In the genomic region with DNA sequence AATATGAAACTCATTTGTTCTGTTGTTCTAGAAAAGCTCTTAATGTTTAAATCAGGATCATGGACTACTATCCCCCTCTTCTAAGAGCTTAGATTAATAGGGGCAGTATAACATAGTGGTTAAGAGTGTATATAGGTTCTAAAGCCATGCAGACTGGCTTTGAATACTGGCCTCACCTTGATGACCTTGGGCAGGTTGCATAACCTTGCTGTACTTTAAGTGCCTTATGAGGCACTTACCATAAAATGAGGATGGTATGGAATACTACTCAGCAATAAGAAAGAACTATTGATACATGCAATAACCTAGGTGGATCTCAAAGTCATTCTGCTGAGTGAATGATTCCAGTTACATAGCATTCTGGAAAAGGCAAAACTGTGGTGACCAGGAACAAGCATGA, we compare ENCODE assay signal across 23 cellular contexts. TPM values are rescaled to one million over a fixed set of nuclear protein-coding genes. Genes with fewer than 3 reads are reported as not detected.
DNase-seq lines count a peak whose midpoint lies in the region; ATAC-seq and TF ChIP-seq lines count a peak whose summit lies in the region.
"Had no signal": no experiment of that assay in that cellular context is flagged by ENCODE, and none has a peak within 500 bp of the region (broad histone marks: within the 10 kb centered on the region; RNA-seq: fewer than 3 reads in every experiment).

No MANE protein-coding gene starts in this region.

- DNase-seq in activated CD4-positive, alpha-beta T cell treated with anti-CD3 and anti-CD28 coated beads for 36 hours = no peak
- no peak for DNase-seq in activated CD4-positive, alpha-beta T cell treated with anti-CD3 and anti-CD28 coated beads, Interleukin-2, amount 50 U/mL, for 1 hour
- no peak for DNase-seq in IMR-90
- no peak for DNase-seq in WERI-Rb-1
- DNase-seq: 8988T; BE2C; CD4-positive, CD25-positive, alpha-beta regulatory T cell; COR-L47; DMS 273 treated with DMSO at 0.1 percent for 48 hours; DND-41; H9; KG1; NCI-H1105 treated with DMSO at 0.1 percent for 48 hours; NCI-H1694; NCI-H2081 treated with DMSO at 0.1 percent for 48 hours; NCI-H510A; NCI-H748 treated with DMSO at 0.1 percent for 48 hours; OCI-M1; Right ventricle myocardium superior had no signal

- H2BK120ac ChIP-seq in IMR-90 (ENCODE audit: low read depth, low read length) = no peak overlapping the region

- TF ChIP-seq POLR2A in IMR-90 (IDR thresholded peaks at IDR 0.05; ENCODE audit: low read depth, low read length) = no peak

- H3K23ac ChIP-seq in IMR-90 (ENCODE audit: low read depth, low read length) = no peak overlapping the region; the same call in 1 of the 2 replicates

- H3K27me3 ChIP-seq in ACC112 (ENCODE audit: insufficient read depth, low read length) (no peaks in the 10 kb centered on the region), IMR-90 (ENCODE audit: control insufficient read depth, insufficient read depth, low read length) (no peaks in the 10 kb centered on the region), WERI-Rb-1 (ENCODE audit: insufficient read depth, low read depth, severe bottlenecking) (no peaks in the 10 kb centered on the region)
- H3K27me3 ChIP-seq: BE2C had no signal

- no TSS peak for BruUV-seq in IMR-90 (replicated peaks; lab: Mats Ljungman, UMichigan)

- H3K4ac ChIP-seq in IMR-90 (ENCODE audit: low read depth, low read length) = peak overlapping the region; percentile 9; the same call in 1 of the 2 replicates

- no peak overlapping the region for H3K18ac ChIP-seq in IMR-90 (ENCODE audit: low read depth, low read length)

- peak overlapping the region; percentile 96 for H3K27ac ChIP-seq in ACC112 (ENCODE audit: low read depth, low read length)
- H3K27ac ChIP-seq in IMR-90 (ENCODE audit: insufficient read depth, low read length) = no peak overlapping the region
- H3K27ac ChIP-seq in WERI-Rb-1 = no peak overlapping the region

- POLR2A ChIA-PET in activated CD4-positive, alpha-beta T cell treated with anti-CD3 and anti-CD28 coated beads for 36 hours (lab: Charles Lee) = interaction anchor here (0.7 kb wide), 1 partner anchor 15 kb away, joined by 6 read pairs; no protein-coding TSS in a partner anchor
- POLR2A ChIA-PET in IMR-90 (lab: Charles Lee; ENCODE audit: unreplicated experiment) = no interaction called here

- CTCF ChIA-PET in activated CD4-positive, alpha-beta T cell treated with anti-CD3 and anti-CD28 coated beads for 36 hours (lab: Charles Lee) = interaction anchor here (0.7 to 2.2 kb wide), 5 partner anchors 13 to 68 kb away, joined by 3 to 11 read pairs (median 4); no protein-coding TSS in a partner anchor
- CTCF ChIA-PET in IMR-90 (lab: Yijun Ruan, JAX) = no interaction called here

- no peaks in the 10 kb centered on the region for H3K9me3 Mint-ChIP-seq in activated CD4-positive, alpha-beta T cell treated with anti-CD3 and anti-CD28 coated beads for 36 hours (ENCODE audit: low read depth)
- peaks cover 3% of the 10 kb centered on the region for H3K9me3 Mint-ChIP-seq in nephron

- no peak overlapping the region for H3K4me3 Mint-ChIP-seq in activated CD4-positive, alpha-beta T cell treated with anti-CD3 and anti-CD28 coated beads for 36 hours
- no peak overlapping the region for H3K4me3 Mint-ChIP-seq in nephron
- H3K4me3 Mint-ChIP-seq: H9 had no signal

- peaks cover 55% of the 10 kb centered on the region for H3K79me2 ChIP-seq in ACC112 (ENCODE audit: control insufficient read depth, insufficient read depth, low read length, unreplicated experiment)

- no peaks in the 10 kb centered on the region for H3K36me3 ChIP-seq in ACC112 (ENCODE audit: insufficient read depth, low read length)
- no peaks in the 10 kb centered on the region for H3K36me3 ChIP-seq in IMR-90 (ENCODE audit: control insufficient read depth, insufficient read depth, low read length)
- H3K36me3 ChIP-seq in WERI-Rb-1 = peaks cover 2% of the 10 kb centered on the region
- H3K36me3 ChIP-seq: BE2C had no signal

- H4K5ac ChIP-seq in IMR-90 (ENCODE audit: low read depth, low read length) = no peak overlapping the region

- H2BK5ac ChIP-seq in IMR-90 (ENCODE audit: low read depth, low read length, poor library complexity, severe bottlenecking) = no peak overlapping the region

- in situ Hi-C loops in IMR-90 (cut with MboI; ENCODE audit: low sequenced_read_pairs) = no loop called here

- H4K91ac ChIP-seq in IMR-90 (ENCODE audit: insufficient read depth, low read depth, low read length) = no peak overlapping the region

- H3K4me3 ChIP-seq in ACC112 (ENCODE audit: low read depth, low read length) (no peak overlapping the region), IMR-90 (ENCODE audit: insufficient read depth, low read depth, low read length) (no peak overlapping the region), WERI-Rb-1 (ENCODE audit: low read depth, low read length) (no peak overlapping the region)

- no peaks in the 10 kb centered on the region for H3K9me3 ChIP-seq in IMR-90 (ENCODE audit: control insufficient read depth, insufficient read depth, low read length)
- H3K9me3 ChIP-seq in WERI-Rb-1 (ENCODE audit: severe bottlenecking) = no peaks in the 10 kb centered on the region
- H3K9me3 ChIP-seq: BE2C had no signal

- no peak overlapping the region for H2AFZ ChIP-seq in ACC112 (ENCODE audit: low read length, unreplicated experiment)
- H2AFZ ChIP-seq in IMR-90 (replicated peaks; ENCODE audit: low read length, poor library complexity) = no peak overlapping the region

- H3K9ac ChIP-seq in IMR-90 (ENCODE audit: low read depth, low read length) = no peak overlapping the region

- H3K4me1 Mint-ChIP-seq in activated CD4-positive, alpha-beta T cell treated with anti-CD3 and anti-CD28 coated beads for 36 hours = peaks cover 24% of the 10 kb centered on the region
- H3K4me1 Mint-ChIP-seq in nephron = peaks cover 10% of the 10 kb centered on the region
- H3K4me1 Mint-ChIP-seq: H9 had no signal

- peaks cover 6% of the 10 kb centered on the region; the same call in 1 of the 2 replicates for H3K9me1 ChIP-seq in IMR-90 (ENCODE audit: insufficient read depth, low read length)

- H2AK5ac ChIP-seq in IMR-90 (ENCODE audit: low read depth, low read length) = peak overlapping the region; percentile 3; the same call in 1 of the 2 replicates

- peaks cover 27 to 54% of the 10 kb centered on the region in 2 experiments for H3K79me1 ChIP-seq in IMR-90 (ENCODE audit: low read depth in 1 of 2, low read length in 2 of 2)

- no peak overlapping the region; the same call in 2 of the 3 replicates for H2BK15ac ChIP-seq in IMR-90 (ENCODE audit: low read depth, low read length)

- intact Hi-C loops in activated CD4-positive, alpha-beta T cell treated with anti-CD3 and anti-CD28 coated beads for 36 hours (cut with DNase I, micrococcal nuclease) = no loop called here
- intact Hi-C loops in IMR-90 (cut with micrococcal nuclease) = loop anchor here (5.0 kb wide), 1 partner anchor 37 kb away; no protein-coding TSS in a partner anchor

- TF ChIP-seq RAD21 in IMR-90 (IDR thresholded peaks at IDR 0.05; ENCODE audit: low read length) = no peak

- peaks cover 42% of the 10 kb centered on the region for H4K20me1 ChIP-seq in IMR-90 (ENCODE audit: insufficient read depth, low read length)

- no peaks in the 10 kb centered on the region for H3K27me3 Mint-ChIP-seq in activated CD4-positive, alpha-beta T cell treated with anti-CD3 and anti-CD28 coated beads for 36 hours
- H3K27me3 Mint-ChIP-seq in nephron (ENCODE audit: low read depth) = no peaks in the 10 kb centered on the region
- H3K27me3 Mint-ChIP-seq: CD4-positive, CD25-positive, alpha-beta regulatory T cell had no signal

- no peak overlapping the region for H2AK9ac ChIP-seq in IMR-90 (replicated peaks; ENCODE audit: low read depth, low read length, poor library complexity)

- H3K56ac ChIP-seq in IMR-90 (ENCODE audit: extremely low read depth, insufficient read depth, low read length) = no peak overlapping the region

- dilution Hi-C loops in IMR-90 (cut with HindIII; ENCODE audit: low sequenced_read_pairs, unreplicated experiment) = no loop called here

- H3K4me1 ChIP-seq in ACC112 (ENCODE audit: control insufficient read depth, insufficient read depth, low read length, unreplicated experiment) (peaks cover 40% of the 10 kb centered on the region), IMR-90 (ENCODE audit: control insufficient read depth, insufficient read depth, low read length) (peaks cover 3% of the 10 kb centered on the region; the same call in 1 of the 2 replicates)
- H3K4me1 ChIP-seq: BE2C had no signal

- TF ChIP-seq CTCF in IMR-90 (conservative IDR thresholded peaks at IDR 0.05; ENCODE audit: low read depth, low read length) (no peak), nephron (IDR thresholded peaks at IDR 0.05; ENCODE audit: unreplicated experiment in 3 of 3) (no peak), WERI-Rb-1 (IDR thresholded peaks at IDR 0.05; ENCODE audit: low read depth, low read length) (no peak)

- peak overlapping the region; percentile 31 for H3K27ac Mint-ChIP-seq in activated CD4-positive, alpha-beta T cell treated with anti-CD3 and anti-CD28 coated beads for 36 hours
- peak overlapping the region in 2 of 3 experiments; percentile 31 to 33 for H3K27ac Mint-ChIP-seq in nephron
- H3K27ac Mint-ChIP-seq: CD4-positive, CD25-positive, alpha-beta regulatory T cell; H9 had no signal

- ATAC-seq in activated CD4-positive, alpha-beta T cell treated with anti-CD3 and anti-CD28 coated beads for 36 hours = no peak
- no peak for ATAC-seq in IMR-90 (ENCODE audit: low read depth)
- ATAC-seq in GM19035 (IDR thresholded peaks at IDR 0.05; ENCODE audit: unreplicated experiment) = no peak
- no peak for ATAC-seq in GM19351 (IDR thresholded peaks at IDR 0.05; ENCODE audit: unreplicated experiment)

- peaks cover 6% of the 10 kb centered on the region for H3K36me3 Mint-ChIP-seq in activated CD4-positive, alpha-beta T cell treated with anti-CD3 and anti-CD28 coated beads for 36 hours (ENCODE audit: low read depth)
- H3K36me3 Mint-ChIP-seq in nephron (ENCODE audit: low read depth) = peaks cover 22% of the 10 kb centered on the region

- H3K14ac ChIP-seq in IMR-90 (replicated peaks; ENCODE audit: low read depth, low read length) = 0 out of 2 replicates have a peak overlapping the region, but pooled peaks have one; percentile 5

- no peak overlapping the region for H2BK20ac ChIP-seq in IMR-90 (ENCODE audit: low read depth, low read length)

- H3K4me2 ChIP-seq in IMR-90 (ENCODE audit: low read depth, low read length) = no peak overlapping the region

- no peak overlapping the region for H4K8ac ChIP-seq in IMR-90 (ENCODE audit: low read depth in 2 of 2, low read length in 2 of 2)

TF ChIP-seq in IMR-90, 13 proteins besides CTCF, POLR2A, EP300 and RAD21 (continues in another document):
- no peak for TF ChIP-seq MXI1 (IDR thresholded peaks at IDR 0.05; ENCODE audit: borderline replicate concordance, low read depth, low read length)

RNA-seq across cellular contexts. Expression of a gene that starts 53.6 kb away (rescaled TPM):
- 10 to 100 TPM; 33.1 to 37.5 TPM for total RNA-seq in activated CD4-positive, alpha-beta T cell treated with anti-CD3 and anti-CD28 coated beads for 36 hours
- 36.4 and 38.7 TPM in 2 replicates for total RNA-seq in IMR-90 (2012; rRNA removed)
- 38.0 and 40.1 TPM in 2 replicates for polyA plus RNA-seq in IMR-90 (2012; rRNA removed)
- 23.1 and 25.4 TPM in 2 replicates for polyA plus RNA-seq in IMR-90 (2012; cell fraction: cytosol; rRNA removed)
- polyA plus RNA-seq in IMR-90 (2012; cell fraction: nucleus; rRNA removed; ENCODE audit: low replicate concordance) = 74.8 and 86.1 TPM in 2 replicates

RNA-seq across cellular contexts. Expression of a gene that starts 57.6 kb away (rescaled TPM):
- total RNA-seq in activated CD4-positive, alpha-beta T cell treated with anti-CD3 and anti-CD28 coated beads for 36 hours = under 1 TPM; 0.66 to 0.81 TPM
- total RNA-seq in IMR-90 (2012; rRNA removed) = not detected in 2 replicates
- not detected in 2 replicates for polyA plus RNA-seq in IMR-90 (2012; rRNA removed)
- 0.03 and 0.13 TPM in 2 replicates for polyA plus RNA-seq in IMR-90 (2012; cell fraction: cytosol; rRNA removed)
- 0.10 and 0.18 TPM in 2 replicates for polyA plus RNA-seq in IMR-90 (2012; cell fraction: nucleus; rRNA removed; ENCODE audit: low replicate concordance)
- total RNA-seq: CD4-positive, CD25-positive, alpha-beta regulatory T cell; H9 had no signal
- polyA plus RNA-seq: CD4-positive, CD25-positive, alpha-beta regulatory T cell had no signal
